ENCODE assay signal across 8 cellular contexts in the genomic region with DNA sequence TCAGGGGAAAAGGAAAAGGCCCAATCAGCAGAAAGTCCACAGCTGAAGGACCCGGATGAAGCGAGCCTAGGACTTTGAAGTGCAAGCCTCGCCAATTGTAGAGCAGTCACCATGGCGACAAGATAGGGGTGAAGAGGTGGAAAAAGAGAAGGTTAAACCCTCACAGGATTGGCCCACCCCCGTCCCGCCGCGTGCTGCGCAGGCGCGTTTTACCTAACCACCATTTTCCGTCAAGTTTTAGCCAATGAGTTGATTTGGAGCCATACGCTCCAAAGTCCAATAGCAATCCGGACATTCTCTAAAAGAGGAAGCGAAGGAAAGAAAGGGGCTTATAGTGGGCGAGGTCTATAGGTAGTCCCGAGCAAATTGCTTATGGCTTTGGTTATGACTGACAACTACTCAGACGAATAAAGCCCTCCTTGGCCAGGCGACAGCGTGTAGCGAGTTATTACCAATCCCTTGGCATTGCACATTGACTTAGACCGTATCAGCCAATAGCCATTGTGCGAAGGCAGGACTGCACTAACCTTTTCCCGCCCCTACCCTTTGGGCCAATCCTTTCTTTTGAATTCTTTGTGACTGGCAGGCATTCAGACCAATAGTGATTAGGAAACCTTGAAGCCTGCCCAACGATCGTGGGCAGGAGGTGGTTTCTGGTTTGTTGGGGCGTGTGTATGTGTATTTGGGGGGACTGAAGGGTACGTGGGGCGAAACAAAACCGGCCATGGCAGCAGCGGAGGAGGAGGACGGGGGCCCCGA. TPM values are rescaled to one million over a fixed set of nuclear protein-coding genes. Genes with fewer than 3 reads are reported as not detected.
A peak's percentile ranks its signal among the peaks of the same experiment; 100 is the strongest.
DNase-seq lines count a peak whose midpoint lies in the region; ATAC-seq and TF ChIP-seq lines count a peak whose summit lies in the region.

Gene RNF5, plus strand, starts transcription at position 618 of the 759 bp plus-strand sequence. Its CDS starts 107 bp downstream, at position 725.

- H3K9me3 ChIP-seq in RWPE2 (ENCODE audit: severe bottlenecking), result no peaks in the 10 kb centered on the region

- no peaks in the 10 kb centered on the region for H3K27me3 ChIP-seq in RWPE2 (ENCODE audit: insufficient read depth, poor library complexity, severe bottlenecking)

- H3K27ac Mint-ChIP-seq in natural killer cell, result peak within 1 kb of the TSS; percentile 97

- DNase-seq in Daoy (ENCODE audit: low read depth), result peak; percentile 100
- DNase-seq in H4 (ENCODE audit: low spot score), result peak; percentile 100
- peak; percentile 99 for DNase-seq in LoVo (ENCODE audit: low spot score)
- peak; percentile 98 for DNase-seq in RWPE2 (ENCODE audit: low spot score)
- DNase-seq in activated T-helper 9 cell treated with anti-CD3 and anti-CD28 coated beads, Interleukin-2, amount 50 U/mL, for 16 hours (ENCODE audit: low read depth), result peak; percentile 86
- DNase-seq in fibroblast of peridontal ligament (ENCODE audit: extremely low read depth), result peak; percentile 100
- DNase-seq in natural killer cell, result peak; percentile 78
- peak; percentile 91 for DNase-seq in stimulated activated naive CD8-positive, alpha-beta T cell treated with anti-CD3 and anti-CD28 coated beads, Interleukin-15, Interleukin-2, amounts not matched to agents 100 U/mL and 50 U/mL, for 24 hours

- TF ChIP-seq CTCF in RWPE2 (IDR thresholded peaks at IDR 0.05; ENCODE audit: poor library complexity, severe bottlenecking) (no peak), natural killer cell (IDR thresholded peaks at IDR 0.05) (no peak)

- H3K27ac ChIP-seq in RWPE2 (ENCODE audit: poor library complexity, severe bottlenecking), result peak within 1 kb of the TSS; percentile 89

- no peaks in the 10 kb centered on the region for H3K9me3 Mint-ChIP-seq in natural killer cell

- H3K27me3 Mint-ChIP-seq in natural killer cell (ENCODE audit: low read depth in 2 of 2), result no peaks in the 10 kb centered on the region

- no peaks in the 10 kb centered on the region for H3K36me3 Mint-ChIP-seq in natural killer cell

- peak; percentile 84 for ATAC-seq in RWPE2 (ENCODE audit: low read depth)
- peak; percentile 81 to 93 (median 83) for ATAC-seq in natural killer cell
- peak; percentile 90 for ATAC-seq in stimulated activated naive CD8-positive, alpha-beta T cell treated with anti-CD3 and anti-CD28 coated beads, Interleukin-15, Interleukin-2, amounts not matched to agents 100 U/mL and 50 U/mL, for 24 hours

- intact Hi-C loops in natural killer cell (cut with micrococcal nuclease), result loop anchor here (1.0 to 10.0 kb wide), 6 partner anchors 12 to 794 kb away; partner anchors contain the start of genes C6orf47, CSNK2B, FKBPL and GPANK1

- H3K4me3 Mint-ChIP-seq in natural killer cell, result peak within 1 kb of the TSS; percentile 97

- peaks cover 68 to 86% of the 10 kb centered on the region in 2 donors for H3K4me1 Mint-ChIP-seq in natural killer cell

- peak within 1 kb of the TSS; percentile 45 for H3K4me3 ChIP-seq in RWPE2 (ENCODE audit: severe bottlenecking)

- peaks cover 4% of the 10 kb centered on the region for H3K4me1 ChIP-seq in RWPE2 (ENCODE audit: insufficient read depth, poor library complexity, severe bottlenecking)

- peaks cover 10% of the 10 kb centered on the region for H3K36me3 ChIP-seq in RWPE2 (ENCODE audit: low read depth)

RNA-seq across cellular contexts. Expression of gene RNF5, which starts in this region (rescaled TPM):
- total RNA-seq in Daoy (2014; rRNA removed; shearing (Covaris generic)), result 70.4 and 80.2 TPM in 2 replicates
- 55.7 and 56.9 TPM in 2 replicates for total RNA-seq in H4 (2014; rRNA removed; shearing (Covaris generic))
- 10 to 100 TPM; 35.1 to 39.2 (median 36.6) TPM for total RNA-seq in natural killer cell

Comparison
In these comparisons a context has a peak if more than half of its experiments do, and no peak if none do; other contexts are left out.
1. Peak in every context shown above with its lines: DNase-seq, ATAC-seq, H3K4me3 ChIP-seq and H3K27ac ChIP-seq.